6 cellular contexts compared by ENCODE assay signal in the genomic region with DNA sequence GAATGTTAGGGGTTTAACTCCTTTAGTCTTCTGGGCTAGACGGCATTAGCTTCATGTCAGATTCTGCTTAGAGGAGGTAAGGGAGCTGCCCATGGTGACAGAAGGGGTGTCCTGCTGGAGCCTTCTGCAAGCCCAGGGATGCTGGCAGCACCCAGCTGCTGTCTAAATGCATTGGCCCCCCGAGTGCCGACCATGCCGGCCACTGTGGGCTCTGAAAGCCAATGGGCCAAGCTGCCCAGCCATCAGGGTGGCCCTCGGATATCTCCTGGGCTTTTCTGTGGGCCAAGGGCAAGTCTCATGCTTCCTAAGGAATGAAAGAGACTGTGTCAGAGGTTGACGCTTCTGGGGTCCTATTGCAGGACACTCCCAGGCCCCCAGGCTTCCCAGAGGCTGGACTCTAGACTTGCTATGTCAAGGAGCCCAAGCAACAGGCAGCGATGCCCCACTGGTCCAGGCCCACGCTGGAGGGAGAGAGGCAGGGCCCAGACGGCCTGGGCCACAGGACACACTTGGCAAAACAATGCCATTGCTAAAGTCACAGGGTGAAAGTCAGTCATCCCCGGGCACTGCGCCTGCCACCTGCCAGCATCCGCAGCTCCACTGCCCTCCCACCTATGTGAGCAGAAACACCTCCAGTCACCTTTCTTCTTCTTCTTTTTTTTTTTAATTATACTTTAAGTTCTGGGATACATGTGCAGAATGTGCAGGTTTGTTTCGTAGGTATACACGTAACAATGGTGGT.
"Had no signal": no experiment of that assay in that cellular context is flagged by ENCODE, and none has a peak within 500 bp of the region (broad histone marks: within the 10 kb centered on the region; RNA-seq: fewer than 3 reads in every experiment).

No MANE protein-coding gene starts in this region.

- H3K4me3 Mint-ChIP-seq: H9 had no signal

- H3K4me1 Mint-ChIP-seq: H9 had no signal

- H3K27ac Mint-ChIP-seq: H9 had no signal

- H3K9me3 Mint-ChIP-seq: H9 had no signal

- H3K4me3 ChIP-seq: GM23248, K562 had no signal

- H3K9ac ChIP-seq: GM23248 had no signal

- H3K27ac ChIP-seq: GM23248 had no signal

- H2AFZ ChIP-seq: GM23248 had no signal

- DNase-seq: GM23248, GOT3, H9, HCEC 1CT, IMR-90 had no signal
